ENCODE assay signal across 1 cellular context in the genomic region with DNA sequence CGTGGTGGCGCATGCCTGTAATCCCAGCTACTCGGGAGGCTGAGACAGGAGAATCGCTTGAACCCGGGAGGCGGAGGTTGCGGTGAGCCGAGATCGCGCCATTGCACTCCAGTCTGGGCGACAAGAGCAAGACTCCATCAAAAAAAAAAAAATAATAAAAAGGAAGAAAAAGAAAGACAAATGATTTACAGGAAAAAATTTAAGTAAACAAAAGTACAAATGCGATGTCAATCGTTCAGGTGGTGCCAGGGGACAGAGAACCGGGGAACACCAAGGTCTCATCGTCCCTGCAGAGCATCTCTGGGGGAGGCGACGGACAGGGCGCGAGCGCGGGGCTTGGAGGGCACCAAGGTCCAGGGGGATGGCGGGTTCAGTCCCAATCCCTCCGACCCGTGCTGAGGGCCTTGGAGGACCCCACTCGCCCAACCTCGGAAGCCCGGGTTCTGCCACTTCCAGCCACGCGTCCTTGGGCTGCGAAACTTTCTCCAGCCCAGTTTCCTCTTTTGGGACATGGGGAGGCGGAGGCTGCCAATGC.
TF ChIP-seq lines count a peak whose summit lies in the region.

No MANE protein-coding gene starts in this region.

TF ChIP-seq in WTC11, 78 proteins besides CTCF, POLR2A, EP300 and RAD21:
- TF ChIP-seq HMGA2 (CRISPR knock-in tag; IDR thresholded peaks at IDR 0.05) (no peak), PRRX2 (CRISPR knock-in tag; IDR thresholded peaks at IDR 0.05) (no peak), TEAD4 (CRISPR knock-in tag; IDR thresholded peaks at IDR 0.05) (no peak), NFYB (CRISPR knock-in tag; conservative IDR thresholded peaks at IDR 0.05; ENCODE audit: low read depth) (no peak)
- TF ChIP-seq, protein P1, sequence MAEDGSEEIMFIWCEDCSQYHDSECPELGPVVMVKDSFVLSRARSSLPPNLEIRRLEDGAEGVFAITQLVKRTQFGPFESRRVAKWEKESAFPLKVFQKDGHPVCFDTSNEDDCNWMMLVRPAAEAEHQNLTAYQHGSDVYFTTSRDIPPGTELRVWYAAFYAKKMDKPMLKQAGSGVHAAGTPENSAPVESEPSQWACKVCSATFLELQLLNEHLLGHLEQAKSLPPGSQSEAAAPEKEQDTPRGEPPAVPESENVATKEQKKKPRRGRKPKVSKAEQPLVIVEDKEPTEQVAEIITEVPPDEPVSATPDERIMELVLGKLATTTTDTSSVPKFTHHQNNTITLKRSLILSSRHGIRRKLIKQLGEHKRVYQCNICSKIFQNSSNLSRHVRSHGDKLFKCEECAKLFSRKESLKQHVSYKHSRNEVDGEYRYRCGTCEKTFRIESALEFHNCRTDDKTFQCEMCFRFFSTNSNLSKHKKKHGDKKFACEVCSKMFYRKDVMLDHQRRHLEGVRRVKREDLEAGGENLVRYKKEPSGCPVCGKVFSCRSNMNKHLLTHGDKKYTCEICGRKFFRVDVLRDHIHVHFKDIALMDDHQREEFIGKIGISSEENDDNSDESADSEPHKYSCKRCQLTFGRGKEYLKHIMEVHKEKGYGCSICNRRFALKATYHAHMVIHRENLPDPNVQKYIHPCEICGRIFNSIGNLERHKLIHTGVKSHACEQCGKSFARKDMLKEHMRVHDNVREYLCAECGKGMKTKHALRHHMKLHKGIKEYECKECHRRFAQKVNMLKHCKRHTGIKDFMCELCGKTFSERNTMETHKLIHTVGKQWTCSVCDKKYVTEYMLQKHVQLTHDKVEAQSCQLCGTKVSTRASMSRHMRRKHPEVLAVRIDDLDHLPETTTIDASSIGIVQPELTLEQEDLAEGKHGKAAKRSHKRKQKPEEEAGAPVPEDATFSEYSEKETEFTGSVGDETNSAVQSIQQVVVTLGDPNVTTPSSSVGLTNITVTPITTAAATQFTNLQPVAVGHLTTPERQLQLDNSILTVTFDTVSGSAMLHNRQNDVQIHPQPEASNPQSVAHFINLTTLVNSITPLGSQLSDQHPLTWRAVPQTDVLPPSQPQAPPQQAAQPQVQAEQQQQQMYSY (CRISPR knock-in tag; IDR thresholded peaks at IDR 0.05): no peak
- TF ChIP-seq, protein P2, sequence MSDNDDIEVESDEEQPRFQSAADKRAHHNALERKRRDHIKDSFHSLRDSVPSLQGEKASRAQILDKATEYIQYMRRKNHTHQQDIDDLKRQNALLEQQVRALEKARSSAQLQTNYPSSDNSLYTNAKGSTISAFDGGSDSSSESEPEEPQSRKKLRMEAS (CRISPR knock-in tag; IDR thresholded peaks at IDR 0.05): no peak
- TF ChIP-seq, protein P3, sequence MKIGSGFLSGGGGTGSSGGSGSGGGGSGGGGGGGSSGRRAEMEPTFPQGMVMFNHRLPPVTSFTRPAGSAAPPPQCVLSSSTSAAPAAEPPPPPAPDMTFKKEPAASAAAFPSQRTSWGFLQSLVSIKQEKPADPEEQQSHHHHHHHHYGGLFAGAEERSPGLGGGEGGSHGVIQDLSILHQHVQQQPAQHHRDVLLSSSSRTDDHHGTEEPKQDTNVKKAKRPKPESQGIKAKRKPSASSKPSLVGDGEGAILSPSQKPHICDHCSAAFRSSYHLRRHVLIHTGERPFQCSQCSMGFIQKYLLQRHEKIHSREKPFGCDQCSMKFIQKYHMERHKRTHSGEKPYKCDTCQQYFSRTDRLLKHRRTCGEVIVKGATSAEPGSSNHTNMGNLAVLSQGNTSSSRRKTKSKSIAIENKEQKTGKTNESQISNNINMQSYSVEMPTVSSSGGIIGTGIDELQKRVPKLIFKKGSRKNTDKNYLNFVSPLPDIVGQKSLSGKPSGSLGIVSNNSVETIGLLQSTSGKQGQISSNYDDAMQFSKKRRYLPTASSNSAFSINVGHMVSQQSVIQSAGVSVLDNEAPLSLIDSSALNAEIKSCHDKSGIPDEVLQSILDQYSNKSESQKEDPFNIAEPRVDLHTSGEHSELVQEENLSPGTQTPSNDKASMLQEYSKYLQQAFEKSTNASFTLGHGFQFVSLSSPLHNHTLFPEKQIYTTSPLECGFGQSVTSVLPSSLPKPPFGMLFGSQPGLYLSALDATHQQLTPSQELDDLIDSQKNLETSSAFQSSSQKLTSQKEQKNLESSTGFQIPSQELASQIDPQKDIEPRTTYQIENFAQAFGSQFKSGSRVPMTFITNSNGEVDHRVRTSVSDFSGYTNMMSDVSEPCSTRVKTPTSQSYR (CRISPR knock-in tag; IDR thresholded peaks at IDR 0.05): no peak
- TF ChIP-seq, protein P4, sequence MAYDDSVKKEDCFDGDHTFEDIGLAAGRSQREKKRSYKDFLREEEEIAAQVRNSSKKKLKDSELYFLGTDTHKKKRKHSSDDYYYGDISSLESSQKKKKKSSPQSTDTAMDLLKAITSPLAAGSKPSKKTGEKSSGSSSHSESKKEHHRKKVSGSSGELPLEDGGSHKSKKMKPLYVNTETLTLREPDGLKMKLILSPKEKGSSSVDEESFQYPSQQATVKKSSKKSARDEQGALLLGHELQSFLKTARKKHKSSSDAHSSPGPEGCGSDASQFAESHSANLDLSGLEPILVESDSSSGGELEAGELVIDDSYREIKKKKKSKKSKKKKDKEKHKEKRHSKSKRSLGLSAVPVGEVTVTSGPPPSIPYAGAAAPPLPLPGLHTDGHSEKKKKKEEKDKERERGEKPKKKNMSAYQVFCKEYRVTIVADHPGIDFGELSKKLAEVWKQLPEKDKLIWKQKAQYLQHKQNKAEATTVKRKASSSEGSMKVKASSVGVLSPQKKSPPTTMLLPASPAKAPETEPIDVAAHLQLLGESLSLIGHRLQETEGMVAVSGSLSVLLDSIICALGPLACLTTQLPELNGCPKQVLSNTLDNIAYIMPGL (CRISPR knock-in tag; IDR thresholded peaks at IDR 0.05): no peak
